In the genomic region with DNA sequence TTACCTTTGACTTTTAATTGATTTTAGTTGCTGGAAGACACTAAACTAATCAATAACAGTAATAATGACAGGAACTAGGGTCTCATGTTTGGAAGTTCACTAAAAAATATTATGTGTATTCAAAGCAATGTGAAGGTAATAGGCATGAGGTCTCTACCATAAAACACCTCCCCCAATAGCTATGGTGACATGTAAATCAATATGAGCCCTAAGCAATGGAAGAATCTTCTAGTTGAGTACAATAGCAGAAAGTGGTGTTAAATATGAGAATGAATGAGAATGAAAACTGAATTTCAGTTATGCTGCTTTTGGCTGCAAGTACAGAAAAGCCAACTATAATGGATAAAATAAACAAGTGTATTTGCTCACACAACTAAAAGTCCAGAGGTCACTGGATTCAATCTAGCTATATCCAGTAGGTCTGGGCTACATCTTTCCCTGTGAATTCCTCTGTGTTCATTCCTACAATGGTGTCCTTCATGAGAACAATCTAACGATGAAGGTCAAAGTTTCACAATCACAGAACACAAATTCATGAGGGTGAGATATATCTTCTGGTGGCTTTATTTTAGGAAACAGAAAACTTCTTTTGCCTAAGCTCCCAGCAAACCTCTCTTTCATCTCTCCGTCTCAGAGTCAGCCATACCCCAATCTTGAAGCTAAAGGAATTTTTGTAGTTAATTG, we compare ENCODE assay signal across 1 cellular context.
TF ChIP-seq lines count a peak whose summit lies in the region.

No MANE protein-coding gene starts in this region.

TF ChIP-seq in HepG2, 621 proteins besides CTCF, POLR2A, EP300 and RAD21 (continued from another document and continues in another):
- TF ChIP-seq, protein P1, sequence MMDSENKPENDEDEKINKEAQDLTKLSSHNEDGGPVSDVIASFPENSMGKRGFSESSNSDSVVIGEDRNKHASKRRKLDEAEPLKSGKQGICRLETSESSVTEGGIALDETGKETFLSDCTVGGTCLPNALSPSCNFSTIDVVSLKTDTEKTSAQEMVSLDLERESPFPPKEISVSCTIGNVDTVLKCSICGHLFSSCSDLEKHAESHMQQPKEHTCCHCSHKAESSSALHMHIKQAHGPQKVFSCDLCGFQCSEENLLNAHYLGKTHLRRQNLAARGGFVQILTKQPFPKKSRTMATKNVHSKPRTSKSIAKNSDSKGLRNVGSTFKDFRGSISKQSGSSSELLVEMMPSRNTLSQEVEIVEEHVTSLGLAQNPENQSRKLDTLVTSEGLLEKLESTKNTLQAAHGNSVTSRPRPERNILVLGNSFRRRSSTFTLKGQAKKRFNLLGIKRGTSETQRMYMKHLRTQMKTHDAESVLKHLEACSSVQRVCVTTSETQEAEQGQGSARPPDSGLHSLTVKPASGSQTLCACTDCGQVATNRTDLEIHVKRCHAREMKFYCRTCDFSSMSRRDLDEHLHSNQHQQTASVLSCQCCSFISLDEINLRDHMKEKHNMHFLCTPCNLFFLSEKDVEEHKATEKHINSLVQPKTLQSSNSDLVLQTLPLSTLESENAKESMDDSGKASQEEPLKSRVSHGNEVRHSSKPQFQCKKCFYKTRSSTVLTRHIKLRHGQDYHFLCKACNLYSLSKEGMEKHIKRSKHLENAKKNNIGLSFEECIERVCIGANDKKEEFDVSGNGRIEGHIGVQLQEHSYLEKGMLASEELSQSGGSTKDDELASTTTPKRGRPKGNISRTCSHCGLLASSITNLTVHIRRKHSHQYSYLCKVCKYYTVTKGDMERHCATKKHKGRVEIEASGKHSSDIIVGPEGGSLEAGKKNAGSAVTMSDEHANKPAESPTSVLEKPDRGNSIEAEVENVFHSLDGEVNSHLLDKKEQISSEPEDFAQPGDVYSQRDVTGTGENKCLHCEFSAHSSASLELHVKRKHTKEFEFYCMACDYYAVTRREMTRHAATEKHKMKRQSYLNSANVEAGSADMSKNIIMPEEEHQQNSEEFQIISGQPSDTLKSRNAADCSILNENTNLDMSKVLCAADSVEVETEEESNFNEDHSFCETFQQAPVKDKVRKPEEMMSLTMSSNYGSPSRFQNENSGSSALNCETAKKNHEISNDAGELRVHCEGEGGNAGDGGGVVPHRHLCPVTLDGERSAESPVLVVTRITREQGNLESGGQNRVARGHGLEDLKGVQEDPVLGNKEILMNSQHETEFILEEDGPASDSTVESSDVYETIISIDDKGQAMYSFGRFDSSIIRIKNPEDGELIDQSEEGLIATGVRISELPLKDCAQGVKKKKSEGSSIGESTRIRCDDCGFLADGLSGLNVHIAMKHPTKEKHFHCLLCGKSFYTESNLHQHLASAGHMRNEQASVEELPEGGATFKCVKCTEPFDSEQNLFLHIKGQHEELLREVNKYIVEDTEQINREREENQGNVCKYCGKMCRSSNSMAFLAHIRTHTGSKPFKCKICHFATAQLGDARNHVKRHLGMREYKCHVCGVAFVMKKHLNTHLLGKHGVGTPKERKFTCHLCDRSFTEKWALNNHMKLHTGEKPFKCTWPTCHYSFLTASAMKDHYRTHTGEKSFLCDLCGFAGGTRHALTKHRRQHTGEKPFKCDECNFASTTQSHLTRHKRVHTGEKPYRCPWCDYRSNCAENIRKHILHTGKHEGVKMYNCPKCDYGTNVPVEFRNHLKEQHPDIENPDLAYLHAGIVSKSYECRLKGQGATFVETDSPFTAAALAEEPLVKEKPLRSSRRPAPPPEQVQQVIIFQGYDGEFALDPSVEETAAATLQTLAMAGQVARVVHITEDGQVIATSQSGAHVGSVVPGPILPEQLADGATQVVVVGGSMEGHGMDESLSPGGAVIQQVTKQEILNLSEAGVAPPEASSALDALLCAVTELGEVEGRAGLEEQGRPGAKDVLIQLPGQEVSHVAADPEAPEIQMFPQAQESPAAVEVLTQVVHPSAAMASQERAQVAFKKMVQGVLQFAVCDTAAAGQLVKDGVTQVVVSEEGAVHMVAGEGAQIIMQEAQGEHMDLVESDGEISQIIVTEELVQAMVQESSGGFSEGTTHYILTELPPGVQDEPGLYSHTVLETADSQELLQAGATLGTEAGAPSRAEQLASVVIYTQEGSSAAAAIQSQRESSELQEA (CRISPR knock-in tag; IDR thresholded peaks at IDR 0.05; ENCODE audit: not compliant biosample characterization) = no peak
- TF ChIP-seq SRSF4 (IDR thresholded peaks at IDR 0.05; ENCODE audit: low read depth, low read length, poor library complexity, severe bottlenecking) (no peak), ZNF7 (CRISPR knock-in tag; IDR thresholded peaks at IDR 0.05) (no peak), ZBTB42 (CRISPR knock-in tag; IDR thresholded peaks at IDR 0.05) (no peak), SOX5 (CRISPR knock-in tag; IDR thresholded peaks at IDR 0.05; ENCODE audit: borderline replicate concordance) (peak; percentile 91), POLR2G (IDR thresholded peaks at IDR 0.05; ENCODE audit: low read depth, low read length) (0 out of 2 replicates have a peak, but pooled peaks have one; percentile 36), KDM5A (IDR thresholded peaks at IDR 0.05; ENCODE audit: borderline replicate concordance, low read length) (no peak), ZMYM4 (CRISPR knock-in tag; IDR thresholded peaks at IDR 0.05) (no peak; the same call in 1 of the 2 replicates), ZNF20 (CRISPR knock-in tag; IDR thresholded peaks at IDR 0.05) (no peak), ZNF878 (CRISPR knock-in tag; IDR thresholded peaks at IDR 0.05) (no peak), ZBTB1 (CRISPR knock-in tag; IDR thresholded peaks at IDR 0.05; ENCODE audit: borderline replicate concordance) (no peak), ZNF724P (CRISPR knock-in tag; IDR thresholded peaks at IDR 0.05; ENCODE audit: borderline replicate concordance) (no peak), NCOA1 (CRISPR knock-in tag; IDR thresholded peaks at IDR 0.05) (no peak), TOE1 (CRISPR knock-in tag; IDR thresholded peaks at IDR 0.05) (no peak), ZFYVE20 (CRISPR knock-in tag; IDR thresholded peaks at IDR 0.05; ENCODE audit: borderline replicate concordance, low read depth) (no peak), ZKSCAN5 (CRISPR knock-in tag; IDR thresholded peaks at IDR 0.05) (no peak), ZNF709 (CRISPR knock-in tag; IDR thresholded peaks at IDR 0.05) (no peak), TBP (CRISPR knock-in tag; IDR thresholded peaks at IDR 0.05) (no peak), ZNF563 (CRISPR knock-in tag; IDR thresholded peaks at IDR 0.05) (no peak), TCF7L2 (IDR thresholded peaks at IDR 0.05; ENCODE audit: low read depth, low read length) (peak; percentile 86), BRCA1 (CRISPR knock-in tag; IDR thresholded peaks at IDR 0.05) (no peak), PHB2 (IDR thresholded peaks at IDR 0.05; ENCODE audit: partially characterized antibody) (no peak)
- TF ChIP-seq, protein P2, sequence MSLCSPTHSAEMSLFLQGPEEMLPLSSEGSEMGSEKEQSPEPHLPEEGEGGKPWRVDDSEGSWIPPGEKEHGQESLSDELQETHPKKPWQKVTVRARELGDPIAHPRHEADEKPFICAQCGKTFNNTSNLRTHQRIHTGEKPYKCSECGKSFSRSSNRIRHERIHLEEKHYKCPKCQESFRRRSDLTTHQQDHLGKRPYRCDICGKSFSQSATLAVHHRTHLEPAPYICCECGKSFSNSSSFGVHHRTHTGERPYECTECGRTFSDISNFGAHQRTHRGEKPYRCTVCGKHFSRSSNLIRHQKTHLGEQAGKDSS (CRISPR knock-in tag; IDR thresholded peaks at IDR 0.05; ENCODE audit: borderline replicate concordance, low read depth) = no peak
- TF ChIP-seq, protein P3, sequence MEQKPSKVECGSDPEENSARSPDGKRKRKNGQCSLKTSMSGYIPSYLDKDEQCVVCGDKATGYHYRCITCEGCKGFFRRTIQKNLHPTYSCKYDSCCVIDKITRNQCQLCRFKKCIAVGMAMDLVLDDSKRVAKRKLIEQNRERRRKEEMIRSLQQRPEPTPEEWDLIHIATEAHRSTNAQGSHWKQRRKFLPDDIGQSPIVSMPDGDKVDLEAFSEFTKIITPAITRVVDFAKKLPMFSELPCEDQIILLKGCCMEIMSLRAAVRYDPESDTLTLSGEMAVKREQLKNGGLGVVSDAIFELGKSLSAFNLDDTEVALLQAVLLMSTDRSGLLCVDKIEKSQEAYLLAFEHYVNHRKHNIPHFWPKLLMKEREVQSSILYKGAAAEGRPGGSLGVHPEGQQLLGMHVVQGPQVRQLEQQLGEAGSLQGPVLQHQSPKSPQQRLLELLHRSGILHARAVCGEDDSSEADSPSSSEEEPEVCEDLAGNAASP (CRISPR knock-in tag; IDR thresholded peaks at IDR 0.05; ENCODE audit: borderline replicate concordance) = peak; percentile 67; the same call in 1 of the 2 replicates
- TF ChIP-seq, protein P4, sequence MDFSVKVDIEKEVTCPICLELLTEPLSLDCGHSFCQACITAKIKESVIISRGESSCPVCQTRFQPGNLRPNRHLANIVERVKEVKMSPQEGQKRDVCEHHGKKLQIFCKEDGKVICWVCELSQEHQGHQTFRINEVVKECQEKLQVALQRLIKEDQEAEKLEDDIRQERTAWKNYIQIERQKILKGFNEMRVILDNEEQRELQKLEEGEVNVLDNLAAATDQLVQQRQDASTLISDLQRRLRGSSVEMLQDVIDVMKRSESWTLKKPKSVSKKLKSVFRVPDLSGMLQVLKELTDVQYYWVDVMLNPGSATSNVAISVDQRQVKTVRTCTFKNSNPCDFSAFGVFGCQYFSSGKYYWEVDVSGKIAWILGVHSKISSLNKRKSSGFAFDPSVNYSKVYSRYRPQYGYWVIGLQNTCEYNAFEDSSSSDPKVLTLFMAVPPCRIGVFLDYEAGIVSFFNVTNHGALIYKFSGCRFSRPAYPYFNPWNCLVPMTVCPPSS (IDR thresholded peaks at IDR 0.05) = no peak
- TF ChIP-seq, protein P5, sequence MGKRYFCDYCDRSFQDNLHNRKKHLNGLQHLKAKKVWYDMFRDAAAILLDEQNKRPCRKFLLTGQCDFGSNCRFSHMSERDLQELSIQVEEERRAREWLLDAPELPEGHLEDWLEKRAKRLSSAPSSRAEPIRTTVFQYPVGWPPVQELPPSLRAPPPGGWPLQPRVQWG (CRISPR knock-in tag; IDR thresholded peaks at IDR 0.05; ENCODE audit: borderline replicate concordance, low read depth) = no peak
- TF ChIP-seq, protein P6, sequence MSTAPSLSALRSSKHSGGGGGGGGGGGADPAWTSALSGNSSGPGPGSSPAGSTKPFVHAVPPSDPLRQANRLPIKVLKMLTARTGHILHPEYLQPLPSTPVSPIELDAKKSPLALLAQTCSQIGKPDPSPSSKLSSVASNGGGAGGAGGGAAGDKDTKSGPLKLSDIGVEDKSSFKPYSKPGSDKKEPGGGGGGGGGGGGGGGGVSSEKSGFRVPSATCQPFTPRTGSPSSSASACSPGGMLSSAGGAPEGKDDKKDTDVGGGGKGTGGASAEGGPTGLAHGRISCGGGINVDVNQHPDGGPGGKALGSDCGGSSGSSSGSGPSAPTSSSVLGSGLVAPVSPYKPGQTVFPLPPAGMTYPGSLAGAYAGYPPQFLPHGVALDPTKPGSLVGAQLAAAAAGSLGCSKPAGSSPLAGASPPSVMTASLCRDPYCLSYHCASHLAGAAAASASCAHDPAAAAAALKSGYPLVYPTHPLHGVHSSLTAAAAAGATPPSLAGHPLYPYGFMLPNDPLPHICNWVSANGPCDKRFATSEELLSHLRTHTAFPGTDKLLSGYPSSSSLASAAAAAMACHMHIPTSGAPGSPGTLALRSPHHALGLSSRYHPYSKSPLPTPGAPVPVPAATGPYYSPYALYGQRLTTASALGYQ (CRISPR knock-in tag; IDR thresholded peaks at IDR 0.05) = peak; percentile 30; the same call in 1 of the 2 replicates
- TF ChIP-seq, protein P7, sequence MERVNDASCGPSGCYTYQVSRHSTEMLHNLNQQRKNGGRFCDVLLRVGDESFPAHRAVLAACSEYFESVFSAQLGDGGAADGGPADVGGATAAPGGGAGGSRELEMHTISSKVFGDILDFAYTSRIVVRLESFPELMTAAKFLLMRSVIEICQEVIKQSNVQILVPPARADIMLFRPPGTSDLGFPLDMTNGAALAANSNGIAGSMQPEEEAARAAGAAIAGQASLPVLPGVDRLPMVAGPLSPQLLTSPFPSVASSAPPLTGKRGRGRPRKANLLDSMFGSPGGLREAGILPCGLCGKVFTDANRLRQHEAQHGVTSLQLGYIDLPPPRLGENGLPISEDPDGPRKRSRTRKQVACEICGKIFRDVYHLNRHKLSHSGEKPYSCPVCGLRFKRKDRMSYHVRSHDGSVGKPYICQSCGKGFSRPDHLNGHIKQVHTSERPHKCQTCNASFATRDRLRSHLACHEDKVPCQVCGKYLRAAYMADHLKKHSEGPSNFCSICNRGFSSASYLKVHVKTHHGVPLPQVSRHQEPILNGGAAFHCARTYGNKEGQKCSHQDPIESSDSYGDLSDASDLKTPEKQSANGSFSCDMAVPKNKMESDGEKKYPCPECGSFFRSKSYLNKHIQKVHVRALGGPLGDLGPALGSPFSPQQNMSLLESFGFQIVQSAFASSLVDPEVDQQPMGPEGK (CRISPR knock-in tag; IDR thresholded peaks at IDR 0.05) = 0 out of 2 replicates have a peak, but pooled peaks have one; percentile 12
- TF ChIP-seq, protein P8, sequence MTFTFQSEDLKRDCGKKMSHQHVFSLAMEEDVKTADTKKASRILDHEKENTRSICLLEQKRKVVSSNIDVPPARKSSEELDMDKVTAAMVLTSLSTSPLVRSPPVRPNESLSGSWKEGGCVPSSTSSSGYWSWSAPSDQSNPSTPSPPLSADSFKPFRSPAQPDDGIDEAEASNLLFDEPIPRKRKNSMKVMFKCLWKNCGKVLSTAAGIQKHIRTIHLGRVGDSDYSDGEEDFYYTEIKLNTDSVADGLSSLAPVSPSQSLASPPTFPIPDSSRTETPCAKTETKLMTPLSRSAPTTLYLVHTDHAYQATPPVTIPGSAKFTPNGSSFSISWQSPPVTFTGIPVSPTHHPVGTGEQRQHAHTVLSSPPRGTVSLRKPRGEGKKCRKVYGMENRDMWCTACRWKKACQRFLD (CRISPR knock-in tag; IDR thresholded peaks at IDR 0.05; ENCODE audit: borderline replicate concordance) = no peak
- TF ChIP-seq, protein P9, sequence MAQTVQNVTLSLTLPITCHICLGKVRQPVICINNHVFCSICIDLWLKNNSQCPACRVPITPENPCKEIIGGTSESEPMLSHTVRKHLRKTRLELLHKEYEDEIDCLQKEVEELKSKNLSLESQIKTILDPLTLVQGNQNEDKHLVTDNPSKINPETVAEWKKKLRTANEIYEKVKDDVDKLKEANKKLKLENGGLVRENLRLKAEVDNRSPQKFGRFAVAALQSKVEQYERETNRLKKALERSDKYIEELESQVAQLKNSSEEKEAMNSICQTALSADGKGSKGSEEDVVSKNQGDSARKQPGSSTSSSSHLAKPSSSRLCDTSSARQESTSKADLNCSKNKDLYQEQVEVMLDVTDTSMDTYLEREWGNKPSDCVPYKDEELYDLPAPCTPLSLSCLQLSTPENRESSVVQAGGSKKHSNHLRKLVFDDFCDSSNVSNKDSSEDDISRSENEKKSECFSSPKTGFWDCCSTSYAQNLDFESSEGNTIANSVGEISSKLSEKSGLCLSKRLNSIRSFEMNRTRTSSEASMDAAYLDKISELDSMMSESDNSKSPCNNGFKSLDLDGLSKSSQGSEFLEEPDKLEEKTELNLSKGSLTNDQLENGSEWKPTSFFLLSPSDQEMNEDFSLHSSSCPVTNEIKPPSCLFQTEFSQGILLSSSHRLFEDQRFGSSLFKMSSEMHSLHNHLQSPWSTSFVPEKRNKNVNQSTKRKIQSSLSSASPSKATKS (CRISPR knock-in tag; IDR thresholded peaks at IDR 0.05) = no peak
- TF ChIP-seq, protein P10, sequence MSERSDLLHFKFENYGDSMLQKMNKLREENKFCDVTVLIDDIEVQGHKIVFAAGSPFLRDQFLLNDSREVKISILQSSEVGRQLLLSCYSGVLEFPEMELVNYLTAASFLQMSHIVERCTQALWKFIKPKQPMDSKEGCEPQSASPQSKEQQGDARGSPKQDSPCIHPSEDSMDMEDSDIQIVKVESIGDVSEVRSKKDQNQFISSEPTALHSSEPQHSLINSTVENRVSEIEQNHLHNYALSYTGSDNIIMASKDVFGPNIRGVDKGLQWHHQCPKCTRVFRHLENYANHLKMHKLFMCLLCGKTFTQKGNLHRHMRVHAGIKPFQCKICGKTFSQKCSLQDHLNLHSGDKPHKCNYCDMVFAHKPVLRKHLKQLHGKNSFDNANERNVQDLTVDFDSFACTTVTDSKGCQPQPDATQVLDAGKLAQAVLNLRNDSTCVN (CRISPR knock-in tag; IDR thresholded peaks at IDR 0.05; ENCODE audit: borderline replicate concordance) = no peak
- TF ChIP-seq, protein P11, sequence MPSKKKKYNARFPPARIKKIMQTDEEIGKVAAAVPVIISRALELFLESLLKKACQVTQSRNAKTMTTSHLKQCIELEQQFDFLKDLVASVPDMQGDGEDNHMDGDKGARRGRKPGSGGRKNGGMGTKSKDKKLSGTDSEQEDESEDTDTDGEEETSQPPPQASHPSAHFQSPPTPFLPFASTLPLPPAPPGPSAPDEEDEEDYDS (CRISPR knock-in tag; IDR thresholded peaks at IDR 0.05) = no peak
